8 cellular contexts compared by ENCODE assay signal in the genomic region with DNA sequence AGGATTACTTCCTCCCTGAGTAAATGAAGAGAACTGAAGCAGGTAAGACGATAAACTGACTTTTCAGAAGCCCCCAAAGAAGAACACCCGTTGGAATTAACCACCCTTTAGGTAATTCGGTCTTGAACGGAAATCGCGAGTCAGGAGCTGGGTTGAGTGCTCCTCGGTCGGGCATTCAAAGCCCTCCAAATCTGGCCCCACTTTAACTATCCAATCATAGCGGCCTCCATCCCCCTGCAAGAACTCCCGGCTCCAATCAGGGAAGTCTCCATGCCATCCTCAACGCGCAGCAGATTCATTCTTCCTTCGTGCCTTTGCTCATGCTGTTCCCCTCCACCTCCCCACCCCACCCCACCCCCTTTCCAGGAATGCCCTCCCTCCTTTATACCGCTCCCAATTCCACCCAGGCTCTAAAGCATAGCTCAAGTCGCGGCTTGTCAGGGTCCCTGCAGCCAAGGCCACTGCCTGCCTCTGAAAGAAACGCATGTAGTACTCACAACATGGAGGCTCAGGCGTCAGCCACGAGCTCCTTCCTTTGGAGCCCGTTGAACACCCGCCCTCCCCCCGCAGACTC. TPM values are rescaled to one million over a fixed set of nuclear protein-coding genes. Genes with fewer than 3 reads are reported as not detected.
A peak's percentile ranks its signal among the peaks of the same experiment; 100 is the strongest.
DNase-seq lines count a peak whose midpoint lies in the region; ATAC-seq and TF ChIP-seq lines count a peak whose summit lies in the region.

No MANE protein-coding gene starts in this region.

- H3K27me3 Mint-ChIP-seq in naive thymus-derived CD8-positive, alpha-beta T cell = no peaks in the 10 kb centered on the region

- no peak for TF ChIP-seq CTCF in HL-60 (IDR thresholded peaks at IDR 0.05; ENCODE audit: insufficient read depth, low read length)
- TF ChIP-seq CTCF in fibroblast of the aortic adventitia (IDR thresholded peaks at IDR 0.05; ENCODE audit: insufficient read depth, low read length) = no peak
- no peak for TF ChIP-seq CTCF in transverse colon (IDR thresholded peaks at IDR 0.05)

- H3K36me3 Mint-ChIP-seq in naive thymus-derived CD8-positive, alpha-beta T cell = no peaks in the 10 kb centered on the region

- H3K4me1 ChIP-seq in NT2/D1 (ENCODE audit: insufficient read depth, insufficient read length) (peaks cover 6% of the 10 kb centered on the region), transverse colon (peaks cover 9 to 55% (median 24%) of the 10 kb centered on the region in 4 donors)

- POLR2A ChIA-PET in naive thymus-derived CD8-positive, alpha-beta T cell (lab: Charles Lee) = interaction anchor here (0.6 to 1.9 kb wide), 8 partner anchors 12 to 675 kb away, joined by 3 to 8 read pairs (median 4); partner anchors contain the start of gene TCF12

- peak overlapping the region; percentile 58 to 95 (median 94) for H3K27ac Mint-ChIP-seq in naive thymus-derived CD8-positive, alpha-beta T cell

- intact Hi-C loops in transverse colon (cut with DNase I; ENCODE audit: low total_unique reads) = no loop called here

- H3K27ac ChIP-seq in HL-60 (replicated peaks) = peak overlapping the region; percentile 64
- H3K27ac ChIP-seq in transverse colon = peak overlapping the region; percentile 88 to 95 (median 92)

- no peaks in the 10 kb centered on the region for H3K9me3 Mint-ChIP-seq in naive thymus-derived CD8-positive, alpha-beta T cell

- DNase-seq in COLO668 (lab: John Stamatoyannopoulos, UW; ENCODE audit: unreplicated experiment) (peak; percentile 39), HL-60 (ENCODE audit: low read depth in 1 of 2, low spot score in 1 of 2) (peak in 1 of 2 experiments; percentile 51), NT2/D1 (ENCODE audit: low read depth, low spot score) (peak; percentile 67), fibroblast of the aortic adventitia (ENCODE audit: low read depth) (peak; percentile 74), transverse colon (peak; percentile 38), NCI-H2029 treated with DMSO at 0.1 percent for 48 hours (lab: John Stamatoyannopoulos, UW) (no peak)
- peak; percentile 4 for DNase-seq in activated T-helper 9 cell treated with anti-CD3 and anti-CD28 coated beads, Interleukin-2, amount 50 U/mL, for 16 hours (ENCODE audit: low read depth)
- DNase-seq in naive thymus-derived CD8-positive, alpha-beta T cell = peak in 4 of 10 donors; percentile 6 to 21 (median 17)

- no peaks in the 10 kb centered on the region for H3K36me3 ChIP-seq in NT2/D1 (ENCODE audit: insufficient read depth, insufficient read length, low read length)
- H3K36me3 ChIP-seq in transverse colon = no peaks in the 10 kb centered on the region

- in situ Hi-C loops in transverse colon (cut with MboI; ENCODE audit: low pct_ligation_motif_present in 1 of 4, low pct_unique_long_range_greater_than_20kb in 1 of 4, low sequenced_read_pairs in 3 of 4) = loop anchor here in 1 of 4 donors (10.0 kb wide), 1 partner anchor 180 kb away; no protein-coding TSS in a partner anchor

- peaks cover 16 to 47% (median 37%) of the 10 kb centered on the region in 4 donors for H3K4me1 Mint-ChIP-seq in naive thymus-derived CD8-positive, alpha-beta T cell

- H3K9ac ChIP-seq in NT2/D1 (ENCODE audit: insufficient read length, low read depth) = peak overlapping the region; percentile 72

- ATAC-seq in naive thymus-derived CD8-positive, alpha-beta T cell = peak; percentile 2 to 6

- no peak for TF ChIP-seq EP300 in transverse colon (IDR thresholded peaks at IDR 0.05; ENCODE audit: low read depth)

- H3K4me3 ChIP-seq in HL-60 (replicated peaks; ENCODE audit: insufficient read depth, low read length) (peak overlapping the region; percentile 78), NT2/D1 (ENCODE audit: insufficient read length, low read depth) (peak overlapping the region; percentile 48), fibroblast of the aortic adventitia (ENCODE audit: low read depth, low read length) (peak overlapping the region; percentile 78), transverse colon (peak overlapping the region; percentile 43 to 100 (median 92))

- H3K27me3 ChIP-seq in HL-60 (ENCODE audit: insufficient read depth, poor library complexity, severe bottlenecking) = no peaks in the 10 kb centered on the region
- H3K27me3 ChIP-seq in NT2/D1 (ENCODE audit: insufficient read depth, insufficient read length) = no peaks in the 10 kb centered on the region
- H3K27me3 ChIP-seq in transverse colon = no peaks in the 10 kb centered on the region

- H3K9me3 ChIP-seq in NT2/D1 (ENCODE audit: insufficient read depth, low read length) (peaks cover 6% of the 10 kb centered on the region; the same call in 1 of the 2 replicates), transverse colon (no peaks in the 10 kb centered on the region)

- H3K4me3 Mint-ChIP-seq in naive thymus-derived CD8-positive, alpha-beta T cell = peak overlapping the region; percentile 75 to 96 (median 87)

- WGBS in transverse colon (ENCODE audit: low coverage in 1 of 2), 2 donors = 0 to 1% methylated on average over 11 to 22 of the region's 22 CpGs

- TF ChIP-seq POLR2A in transverse colon (IDR thresholded peaks at IDR 0.05) = no peak

RNA-seq across cellular contexts. Expression of gene RFX7, which starts 0.6 kb away (rescaled TPM):
- total RNA-seq in fibroblast of the aortic adventitia (ENCODE audit: low replicate concordance) (4.1 and 9.5 TPM in 2 replicates), transverse colon (10 to 100 TPM in 3 of 4 donors, 1 to 10 TPM in 1; 8.7 to 51.5 (median 12.9) TPM)
- total RNA-seq in naive thymus-derived CD8-positive, alpha-beta T cell = 10 to 100 TPM; 34.6 to 36.0 TPM
- polyA plus RNA-seq in naive thymus-derived CD8-positive, alpha-beta T cell = 1 to 10 TPM; 3.0 to 4.2 (median 3.8) TPM
